ENCODE assay signal across 25 cellular contexts in genomic region chr3:71458895-71459294, GRCh38.
DNase-seq lines count a peak whose midpoint lies in the region; ATAC-seq, FAIRE-seq and TF ChIP-seq lines count a peak whose summit lies in the region.
"Had no signal": no experiment of that assay in that cellular context is flagged by ENCODE, and none has a peak within 500 bp of the region (broad histone marks: within the 10 kb centered on the region; RNA-seq: fewer than 3 reads in every experiment).

No MANE protein-coding gene starts in this region.

- no peak for TF ChIP-seq CTCF in K562 (IDR thresholded peaks at IDR 0.05 in 2 of 3, conservative IDR thresholded peaks at IDR 0.05 in 1 of 3; ENCODE audit: insufficient read depth in 2 of 3, low read depth in 1 of 3, low read length in 3 of 3)

- 33% methylated on average over 1 of the region's 1 CpG for WGBS in K562 (ENCODE audit: insufficient coverage, low coverage, missing lambda C conversion rate)

- no peaks in the 10 kb centered on the region for H3K9me3 ChIP-seq in CD4-positive, alpha-beta memory T cell (ENCODE audit: control insufficient read depth in 1 of 2, low read length in 2 of 2)
- H3K9me3 ChIP-seq in K562 (replicated peaks; ENCODE audit: control insufficient read depth, insufficient read depth, low read depth, low read length), result no peaks in the 10 kb centered on the region
- H3K9me3 ChIP-seq: Peyer's patch, SJCRH30 had no signal

- CTCF ChIA-PET in activated CD4-positive, alpha-beta T cell treated with anti-CD3 and anti-CD28 coated beads for 36 hours (lab: Charles Lee), result interaction anchor here (0.6 to 2.7 kb wide), 11 partner anchors 9 to 157 kb away, joined by 3 to 12 read pairs (median 3); no protein-coding TSS in a partner anchor
- CTCF ChIA-PET in CD4-positive, alpha-beta memory T cell (lab: Charles Lee; ENCODE audit: partially characterized antibody), result interaction anchor here (1.1 to 3.4 kb wide), 6 partner anchors 16 to 75 kb away, joined by 3 to 16 read pairs (median 6); no protein-coding TSS in a partner anchor
- CTCF ChIA-PET in T-cell (lab: Charles Lee) (interaction anchor here (0.6 to 1.3 kb wide), 7 partner anchors 15 to 288 kb away, joined by 3 to 5 read pairs (median 4); no protein-coding TSS in a partner anchor), K562 (lab: Yijun Ruan, JAX; ENCODE audit: low intra/inter-chr PET ratio) (no interaction called here)

- POLR2A ChIA-PET in activated CD4-positive, alpha-beta T cell treated with anti-CD3 and anti-CD28 coated beads for 36 hours (lab: Charles Lee), result interaction anchor here (0.5 to 0.7 kb wide), 2 partner anchors 15 to 1504 kb away, joined by 3 to 4 read pairs; no protein-coding TSS in a partner anchor
- POLR2A ChIA-PET in CD4-positive, alpha-beta memory T cell (lab: Charles Lee; ENCODE audit: partially characterized antibody), result interaction anchor here (0.9 to 2.7 kb wide), 10 partner anchors 14 to 395 kb away, joined by 3 to 13 read pairs (median 4); no protein-coding TSS in a partner anchor
- POLR2A ChIA-PET in T-cell (lab: Charles Lee), result interaction anchor here (0.5 to 1.4 kb wide), 6 partner anchors 18 to 468 kb away, joined by 3 to 7 read pairs (median 4); no protein-coding TSS in a partner anchor
- POLR2A ChIA-PET in K562 (lab: Yijun Ruan, JAX), result no interaction called here

- H3K27ac ChIP-seq in CD4-positive, alpha-beta memory T cell (ENCODE audit: low read depth, low read length), result no peak overlapping the region
- no peak overlapping the region for H3K27ac ChIP-seq in K562 (ENCODE audit: extremely low read depth, low read depth, low read length)
- H3K27ac ChIP-seq: Peyer's patch, SJCRH30 had no signal

- no TSS peak for BruUV-seq in K562 (replicated peaks; lab: Mats Ljungman, UMichigan)

- H3K36me3 Mint-ChIP-seq in activated CD4-positive, alpha-beta T cell treated with anti-CD3 and anti-CD28 coated beads for 36 hours (ENCODE audit: low read depth), result peaks cover 21% of the 10 kb centered on the region
- H3K36me3 Mint-ChIP-seq in CD4-positive, alpha-beta memory T cell, result peaks cover 32 to 33% of the 10 kb centered on the region in 2 donors
- peaks cover 34% of the 10 kb centered on the region for H3K36me3 Mint-ChIP-seq in T-cell
- H3K36me3 Mint-ChIP-seq in stimulated activated effector memory CD8-positive, alpha-beta T cell treated with anti-CD3 and anti-CD28 coated beads, Interleukin-12 subunit alpha, Interleukin-12 subunit beta, amount 100 ng/mL, for 72 hours, result no peaks in the 10 kb centered on the region

- in situ Hi-C loops in K562 (cut with MboI), result no loop called here

- no peaks in the 10 kb centered on the region for H3K36me3 ChIP-seq in CD4-positive, alpha-beta memory T cell (ENCODE audit: insufficient read depth, low read length)
- H3K36me3 ChIP-seq in K562 (ENCODE audit: control insufficient read depth, insufficient read depth, low read length), result no peaks in the 10 kb centered on the region
- H3K36me3 ChIP-seq: Peyer's patch, SJCRH30 had no signal

- no peak overlapping the region for H3K4me3 ChIP-seq in CD4-positive, alpha-beta memory T cell (ENCODE audit: low read length in 2 of 2)
- H3K4me3 ChIP-seq in K562, result no peak overlapping the region
- H3K4me3 ChIP-seq: Peyer's patch, SJCRH30 had no signal

- H3K4me1 Mint-ChIP-seq in activated CD4-positive, alpha-beta T cell treated with anti-CD3 and anti-CD28 coated beads for 36 hours, result peaks cover 86% of the 10 kb centered on the region
- peaks cover 71 to 95% (median 80%) of the 10 kb centered on the region in 4 donors for H3K4me1 Mint-ChIP-seq in CD4-positive, alpha-beta memory T cell
- H3K4me1 Mint-ChIP-seq in T-cell, result peaks cover 91 to 93% (median 91%) of the 10 kb centered on the region in 3 donors
- H3K4me1 Mint-ChIP-seq in stimulated activated effector memory CD8-positive, alpha-beta T cell treated with anti-CD3 and anti-CD28 coated beads, Interleukin-12 subunit alpha, Interleukin-12 subunit beta, amount 100 ng/mL, for 72 hours, result peaks cover 56% of the 10 kb centered on the region

- no peaks in the 10 kb centered on the region for H3K9me3 Mint-ChIP-seq in activated CD4-positive, alpha-beta T cell treated with anti-CD3 and anti-CD28 coated beads for 36 hours (ENCODE audit: low read depth)
- no peaks in the 10 kb centered on the region for H3K9me3 Mint-ChIP-seq in CD4-positive, alpha-beta memory T cell
- no peaks in the 10 kb centered on the region for H3K9me3 Mint-ChIP-seq in T-cell
- H3K9me3 Mint-ChIP-seq in stimulated activated effector memory CD8-positive, alpha-beta T cell treated with anti-CD3 and anti-CD28 coated beads, Interleukin-12 subunit alpha, Interleukin-12 subunit beta, amount 100 ng/mL, for 72 hours, result no peaks in the 10 kb centered on the region

- H3K4me1 ChIP-seq in CD4-positive, alpha-beta memory T cell (ENCODE audit: insufficient read depth, low read length), result peaks cover 61% of the 10 kb centered on the region
- no peaks in the 10 kb centered on the region; a peak in 1 of 5 replicates for H3K4me1 ChIP-seq in K562 (replicated peaks in 1 of 2; ENCODE audit: control insufficient read depth in 2 of 2, insufficient read depth in 2 of 2, low read length in 2 of 2)
- H3K4me1 ChIP-seq: SJCRH30 had no signal

- no peak overlapping the region for H2AFZ ChIP-seq in K562 (ENCODE audit: low read depth, low read length)

- no peak overlapping the region for H3K4me2 ChIP-seq in K562 (ENCODE audit: insufficient read depth, low read length)

- no peaks in the 10 kb centered on the region for H3K27me3 Mint-ChIP-seq in activated CD4-positive, alpha-beta T cell treated with anti-CD3 and anti-CD28 coated beads for 36 hours
- H3K27me3 Mint-ChIP-seq in CD4-positive, alpha-beta memory T cell, result no peaks in the 10 kb centered on the region
- no peaks in the 10 kb centered on the region for H3K27me3 Mint-ChIP-seq in T-cell

- FAIRE-seq in K562 (lab: Jason Lieb, UNC), result no peak
- FAIRE-seq: G401.6, GM18507 had no signal

- no peak for DNase-seq in activated CD4-positive, alpha-beta T cell treated with anti-CD3 and anti-CD28 coated beads for 36 hours
- no peak for DNase-seq in activated CD4-positive, alpha-beta T cell treated with anti-CD3 and anti-CD28 coated beads, Interleukin-2, amount 50 U/mL, for 4 hours
- DNase-seq in CD4-positive, alpha-beta memory T cell, result no peak
- DNase-seq in T-cell (no peak), K562 (ENCODE audit: extremely low read depth in 1 of 4, low spot score in 3 of 4) (no peak), AML-193 (lab: John Stamatoyannopoulos, UW) (no peak)
- no peak for DNase-seq in stimulated activated effector memory CD8-positive, alpha-beta T cell treated with anti-CD3 and anti-CD28 coated beads, Interleukin-12 subunit alpha, Interleukin-12 subunit beta, amount 100 ng/mL, for 72 hours (ENCODE audit: low spot score in 2 of 2)
- DNase-seq in activated CD4-positive, alpha-beta T cell treated with anti-CD3 and anti-CD28 coated beads, Interleukin-2, amount 50 U/mL, for 48 hours, result no peak
- DNase-seq: 8988T; DMS153; GOT3; HCEC 1CT; IMR-90; MV-4-11; NCI-H1105 treated with DMSO at 0.1 percent for 48 hours; NCI-H2029 treated with DMSO at 0.1 percent for 48 hours; NCI-H226; NCI-H510A treated with DMSO at 0.1 percent for 48 hours; NCI-H774; NK-92 treated with Interleukin-12 subunit alpha and Interleukin-12 subunit beta, amount 100 ng/mL, for 24 hours; Peyer's patch; SJCRH30 had no signal

- peak overlapping the region; percentile 1 for H3K27ac Mint-ChIP-seq in activated CD4-positive, alpha-beta T cell treated with anti-CD3 and anti-CD28 coated beads for 36 hours
- peak overlapping the region; percentile 39 to 98 (median 93) for H3K27ac Mint-ChIP-seq in CD4-positive, alpha-beta memory T cell
- peak overlapping the region; percentile 97 to 99 for H3K27ac Mint-ChIP-seq in T-cell
- H3K27ac Mint-ChIP-seq in stimulated activated effector memory CD8-positive, alpha-beta T cell treated with anti-CD3 and anti-CD28 coated beads, Interleukin-12 subunit alpha, Interleukin-12 subunit beta, amount 100 ng/mL, for 72 hours, result no peak overlapping the region
- H3K27ac Mint-ChIP-seq: CD14-positive monocyte had no signal

- TF ChIP-seq POLR2A in K562 (conservative IDR thresholded peaks at IDR 0.05), result no peak

- intact Hi-C loops in activated CD4-positive, alpha-beta T cell treated with anti-CD3 and anti-CD28 coated beads for 36 hours (cut with DNase I, micrococcal nuclease), result loop anchor here (5.0 kb wide), 1 partner anchor 123 kb away; the partner anchor contains the start of gene FOXP1 (in 2 of the 2)
- intact Hi-C loops in CD4-positive, alpha-beta memory T cell (cut with micrococcal nuclease), result no loop called here
- intact Hi-C loops in K562 (cut with micrococcal nuclease), result no loop called here

- H3K79me2 ChIP-seq in K562 (ENCODE audit: control insufficient read depth, insufficient read depth, low read length), result no peaks in the 10 kb centered on the region

- no peak overlapping the region for H3K4me3 Mint-ChIP-seq in activated CD4-positive, alpha-beta T cell treated with anti-CD3 and anti-CD28 coated beads for 36 hours
- H3K4me3 Mint-ChIP-seq in CD4-positive, alpha-beta memory T cell, result peak overlapping the region in 2 of 8 donors; percentile 8 to 76
- peak overlapping the region in 1 of 3 donors; percentile 69 for H3K4me3 Mint-ChIP-seq in T-cell
- no peak overlapping the region for H3K4me3 Mint-ChIP-seq in stimulated activated effector memory CD8-positive, alpha-beta T cell treated with anti-CD3 and anti-CD28 coated beads, Interleukin-12 subunit alpha, Interleukin-12 subunit beta, amount 100 ng/mL, for 72 hours
- H3K4me3 Mint-ChIP-seq: CD14-positive monocyte had no signal

- H4K20me1 ChIP-seq in K562 (replicated peaks; ENCODE audit: control insufficient read depth, insufficient read depth, low read length), result no peaks in the 10 kb centered on the region

- TF ChIP-seq EP300 in K562 (IDR thresholded peaks at IDR 0.05; ENCODE audit: low read length), result no peak

- no peak for ATAC-seq in activated CD4-positive, alpha-beta T cell treated with anti-CD3 and anti-CD28 coated beads for 36 hours
- ATAC-seq in T-cell (replicated peaks in 1 of 4) (no peak), K562 (no peak)
- ATAC-seq in stimulated activated effector memory CD8-positive, alpha-beta T cell treated with anti-CD3 and anti-CD28 coated beads, Interleukin-12 subunit alpha, Interleukin-12 subunit beta, amount 100 ng/mL, for 72 hours, result no peak

- no peaks in the 10 kb centered on the region for H3K9me1 ChIP-seq in K562 (ENCODE audit: control insufficient read depth, insufficient read depth, low read length)

- TF ChIP-seq RAD21 in K562 (CRISPR knock-in tag; conservative IDR thresholded peaks at IDR 0.05 in 1 of 2, IDR thresholded peaks at IDR 0.05 in 1 of 2), result no peak

- H3K9ac ChIP-seq in K562 (ENCODE audit: insufficient read depth in 1 of 2, low read depth in 2 of 2, low read length in 2 of 2), result no peak overlapping the region

- H3K27me3 ChIP-seq in CD4-positive, alpha-beta memory T cell (ENCODE audit: insufficient read depth, low read length), result no peaks in the 10 kb centered on the region
- H3K27me3 ChIP-seq in K562 (ENCODE audit: control insufficient read depth in 2 of 2, insufficient read depth in 2 of 2, low read length in 2 of 2), result no peaks in the 10 kb centered on the region
- H3K27me3 ChIP-seq: Peyer's patch, SJCRH30 had no signal

TF ChIP-seq in K562, 482 proteins besides CTCF, POLR2A, EP300 and RAD21 (continues in another document):
- no peak for TF ChIP-seq SP1 (CRISPR knock-in tag; IDR thresholded peaks at IDR 0.05)

Comparison
In these comparisons a context has a peak if more than half of its experiments do, and no peak if none do; other contexts are left out.
1. intact Hi-C loops: an anchor here in activated CD4-positive, alpha-beta T cell treated with anti-CD3 and anti-CD28 coated beads for 36 hours (5.0 kb wide); none called in CD4-positive, alpha-beta memory T cell and K562.